30 cellular contexts compared by ENCODE assay signal in the genomic region with DNA sequence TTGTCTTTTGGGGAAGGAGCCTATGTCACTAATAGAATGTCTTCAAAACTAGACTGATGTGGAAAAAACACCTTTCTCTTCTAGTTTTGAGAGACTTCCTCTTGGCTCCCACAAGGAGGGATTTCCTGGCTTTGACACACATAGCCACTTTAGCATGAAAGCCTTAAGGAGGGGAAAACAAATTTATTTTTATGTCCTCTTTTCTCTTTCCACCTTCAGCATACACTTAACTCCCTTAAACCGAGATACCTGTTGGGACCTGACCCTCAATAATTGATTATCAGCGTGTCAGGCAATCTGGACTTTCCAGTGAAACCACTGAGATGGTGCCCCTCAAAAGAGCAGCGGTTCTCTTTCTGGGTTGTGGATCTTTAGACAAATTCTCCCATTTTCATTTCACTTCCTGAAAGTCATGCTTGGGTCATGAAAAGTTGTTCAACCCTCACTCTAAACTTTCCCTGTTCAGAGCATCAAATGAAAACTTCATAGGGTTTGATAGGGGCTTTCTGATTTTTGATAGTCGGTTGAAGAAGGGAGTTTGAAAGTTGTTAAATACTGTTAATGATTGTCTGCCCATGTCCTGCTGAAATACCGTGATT. TPM values are rescaled to one million over a fixed set of nuclear protein-coding genes. Genes with fewer than 3 reads are reported as not detected.
"Had no signal": no experiment of that assay in that cellular context is flagged by ENCODE, and none has a peak within 500 bp of the region (broad histone marks: within the 10 kb centered on the region; RNA-seq: fewer than 3 reads in every experiment).

No MANE protein-coding gene starts in this region.

- H3K27me3 Mint-ChIP-seq: progenitor cell of endocrine pancreas, type B pancreatic cell had no signal

- H3K9ac ChIP-seq: neural progenitor cell had no signal

- H3K9me3 ChIP-seq: lower lobe of right lung, neutrophil, right lobe of liver had no signal

- H3K4me3 Mint-ChIP-seq: naive B cell; natural killer cell; nephron progenitor cell; neural progenitor cell; stimulated activated naive CD8-positive, alpha-beta T cell treated with anti-CD3 and anti-CD28 coated beads, Interleukin-15, amount 100 ng/mL, for 72 hours; type B pancreatic cell had no signal

- H3K36me3 ChIP-seq: lower lobe of right lung, neural progenitor cell, neutrophil, ovary, right atrium auricular region, right lobe of liver, uterus had no signal

- FAIRE-seq: keratinocyte had no signal

- H2AFZ ChIP-seq: hepatocyte, neural progenitor cell had no signal

- H3K4me1 ChIP-seq: lower lobe of right lung, neural progenitor cell, right atrium auricular region, right lobe of liver, tibial nerve, uterus had no signal

- H3K27ac ChIP-seq: hepatocyte, lower lobe of right lung, neural progenitor cell, neutrophil, ovary, right atrium auricular region, right lobe of liver, tibial nerve, uterus had no signal

- H3K9me3 Mint-ChIP-seq: type B pancreatic cell had no signal

- DNase-seq: kidney glomerular epithelial cell; left cardiac atrium; lower lobe of right lung; mammary epithelial cell; mesenchymal stem cell; naive B cell; natural killer cell; nephron progenitor cell; occipital lobe; ovary; right lobe of liver; stimulated activated CD4-positive, alpha-beta T cell treated with anti-CD3 and anti-CD28 coated beads, Interleukin-12 subunit alpha, Interleukin-12 subunit beta, amount 100 ng/mL, for 4 hours; stimulated activated CD4-positive, alpha-beta T cell treated with anti-CD3 and anti-CD28 coated beads, Interleukin-15, amount 100 ng/mL, for 24 hours; stimulated activated CD4-positive, alpha-beta T cell treated with anti-CD3 and anti-CD28 coated beads, Interleukin-2, amount 100 ng/mL, for 24 hours; stimulated activated CD4-positive, alpha-beta T cell treated with anti-CD3 and anti-CD28 coated beads, Interleukin-4, amount 100 ng/mL, for 1 hour; stimulated activated naive CD4-positive, alpha-beta T cell treated with Interleukin-2 at 50 U/mL for 16 hours; stimulated activated naive CD8-positive, alpha-beta T cell treated with anti-CD3 and anti-CD28 coated beads, Interleukin-15, amount 100 ng/mL, for 72 hours; substantia nigra; uterus had no signal

- H3K4me2 ChIP-seq: hepatocyte, neural progenitor cell had no signal

- ATAC-seq: left cardiac atrium; left lobe of liver; lower lobe of right lung; natural killer cell; right lobe of liver; stimulated activated naive CD8-positive, alpha-beta T cell treated with anti-CD3 and anti-CD28 coated beads, Interleukin-15, amount 100 ng/mL, for 72 hours had no signal

- H3K4me3 ChIP-seq: hepatocyte, lower lobe of right lung, neural progenitor cell, ovary, right atrium auricular region, right lobe of liver, tibial nerve, uterus had no signal

- H3K27me3 ChIP-seq: hepatocyte, ovary, right atrium auricular region, right lobe of liver, tibial nerve, uterus had no signal

- H3K4me1 Mint-ChIP-seq: natural killer cell; nephron progenitor cell; neural progenitor cell; stimulated activated naive CD8-positive, alpha-beta T cell treated with anti-CD3 and anti-CD28 coated beads, Interleukin-15, amount 100 ng/mL, for 72 hours had no signal

- H3K27ac Mint-ChIP-seq: natural killer cell; nephron progenitor cell; neural progenitor cell; progenitor cell of endocrine pancreas; stimulated activated naive CD8-positive, alpha-beta T cell treated with anti-CD3 and anti-CD28 coated beads, Interleukin-15, amount 100 ng/mL, for 72 hours; type B pancreatic cell had no signal

- H3K36me3 Mint-ChIP-seq: neural progenitor cell, type B pancreatic cell had no signal

- H3K79me2 ChIP-seq: hepatocyte had no signal

RNA-seq across cellular contexts. Expression of gene SULT4A1, which starts 59.3 kb away (rescaled TPM):
- total RNA-seq: left lobe of liver, lower lobe of right lung, mononuclear cell, natural killer cell had no signal
- polyA plus RNA-seq: liver had no signal
